ENCODE assay signal across 15 cellular contexts in the genomic region with DNA sequence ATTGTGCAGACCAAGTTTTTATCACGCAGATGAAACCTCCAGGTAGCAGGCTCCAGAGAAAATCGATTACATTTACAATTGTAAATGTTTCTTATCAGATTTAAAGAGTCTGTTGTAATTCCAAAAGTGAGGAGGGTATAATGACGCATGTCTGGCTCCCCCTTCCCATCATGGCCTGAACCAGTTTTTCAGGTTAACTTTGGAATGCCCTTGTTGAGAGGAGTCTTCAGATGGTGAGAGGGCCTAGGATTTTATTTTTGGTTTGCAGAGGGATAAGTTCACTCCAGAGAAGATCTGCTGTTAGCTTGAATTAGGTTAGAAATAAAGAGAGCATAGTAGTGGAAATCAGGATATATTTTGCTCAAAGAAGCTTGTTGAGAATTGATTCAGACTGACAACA.
DNase-seq lines count a peak whose midpoint lies in the region; ATAC-seq and TF ChIP-seq lines count a peak whose summit lies in the region.
"Had no signal": no experiment of that assay in that cellular context is flagged by ENCODE, and none has a peak within 500 bp of the region (broad histone marks: within the 10 kb centered on the region; RNA-seq: fewer than 3 reads in every experiment).

No MANE protein-coding gene starts in this region.

- H3K36me3 ChIP-seq in PC-9 (ENCODE audit: low read depth) (no peaks in the 10 kb centered on the region), left lung (no peaks in the 10 kb centered on the region)

- H3K4me2 ChIP-seq in PC-9 = no peak overlapping the region

- no peak for DNase-seq in PC-9
- no peak for DNase-seq in caudate nucleus (lab: John Stamatoyannopoulos, UW)
- DNase-seq in left lung = no peak
- DNase-seq in GM10248 (ENCODE audit: extremely low spot score) = no peak
- DNase-seq in HFFc6 = no peak
- DNase-seq: C1 segment of cervical spinal cord; Calu3; CD4-positive, alpha-beta memory T cell; COR-L47; DMS79; EL; GDM1; H7; HCEC 1CT had no signal

- no peaks in the 10 kb centered on the region for H3K79me2 ChIP-seq in PC-9 (ENCODE audit: low read depth)

- no TSS peak for BruUV-seq in PC-9 (replicated peaks; lab: Mats Ljungman, UMichigan)

- no peaks in the 10 kb centered on the region for H3K9me3 Mint-ChIP-seq in HFFc6

- H3K4me3 Mint-ChIP-seq in HFFc6 = no peak overlapping the region
- H3K4me3 Mint-ChIP-seq: CD4-positive, alpha-beta memory T cell had no signal

- ATAC-seq in left lung = peak; percentile 43
- ATAC-seq in HG02852 (IDR thresholded peaks at IDR 0.05; ENCODE audit: unreplicated experiment) = no peak

- no peaks in the 10 kb centered on the region for H3K4me1 Mint-ChIP-seq in HFFc6 (ENCODE audit: low read depth)

- H4K20me1 ChIP-seq in PC-9 (ENCODE audit: insufficient read depth) = no peaks in the 10 kb centered on the region

- CTCF ChIA-PET in PC-9 (lab: Charles Lee) = no interaction called here
- CTCF ChIA-PET in GM10248 (lab: Yijun Ruan, JAX) = interaction anchor here (1.4 kb wide), 1 partner anchor 11 kb away, joined by 4 read pairs; no protein-coding TSS in a partner anchor

- H3K27ac ChIP-seq in PC-9 (no peak overlapping the region), caudate nucleus (ENCODE audit: low read depth, low read length) (peak overlapping the region; percentile 63), left lung (no peak overlapping the region)

- no peaks in the 10 kb centered on the region for H3K36me3 Mint-ChIP-seq in HFFc6 (ENCODE audit: low read depth)

- H3K9me3 ChIP-seq in PC-9 (ENCODE audit: insufficient read depth, low read depth) (no peaks in the 10 kb centered on the region; the same call in 1 of the 2 replicates), left lung (no peaks in the 10 kb centered on the region)

- TF ChIP-seq CTCF in PC-9 (conservative IDR thresholded peaks at IDR 0.05) = no peak
- no peak for TF ChIP-seq CTCF in left lung (IDR thresholded peaks at IDR 0.05)
- no peak for TF ChIP-seq CTCF in GM10248 (IDR thresholded peaks at IDR 0.05; ENCODE audit: control extremely low read depth, extremely low read depth, low read depth, missing control alignments)
- TF ChIP-seq CTCF in HFFc6 (IDR thresholded peaks at IDR 0.05) = no peak

- POLR2A ChIA-PET in PC-9 (lab: Charles Lee; ENCODE audit: unreplicated experiment) = no interaction called here
- POLR2A ChIA-PET in GM10248 (lab: Yijun Ruan, JAX) = no interaction called here

- no peaks in the 10 kb centered on the region for H3F3A ChIP-seq in PC-9 (ENCODE audit: insufficient read depth, low read depth)

- intact Hi-C loops in PC-9 (cut with micrococcal nuclease; ENCODE audit: unreplicated experiment) (no loop called here), left lung (cut with DNase I) (no loop called here)

- H3K27me3 ChIP-seq in PC-9 (ENCODE audit: insufficient read depth, low read depth) (no peaks in the 10 kb centered on the region), left lung (no peaks in the 10 kb centered on the region)

- H3K27ac Mint-ChIP-seq in HFFc6 = no peak overlapping the region
- H3K27ac Mint-ChIP-seq: CD4-positive, alpha-beta memory T cell had no signal

- no peaks in the 10 kb centered on the region for H3K27me3 Mint-ChIP-seq in HFFc6 (ENCODE audit: insufficient read depth)
- H3K27me3 Mint-ChIP-seq: CD4-positive, alpha-beta memory T cell had no signal

- H2AFZ ChIP-seq in PC-9 = 0 out of 2 replicates have a peak overlapping the region, but pooled peaks have one; percentile 27

- H3K4me1 ChIP-seq in PC-9 (replicated peaks; ENCODE audit: insufficient read depth) = no peaks in the 10 kb centered on the region
- no peaks in the 10 kb centered on the region for H3K4me1 ChIP-seq in left lung

- H3K9me2 ChIP-seq in PC-9 (ENCODE audit: insufficient read depth) = no peaks in the 10 kb centered on the region

- H3K4me3 ChIP-seq in PC-9 (no peak overlapping the region), left lung (no peak overlapping the region)
